2 cellular contexts compared by ENCODE assay signal in the genomic region with DNA sequence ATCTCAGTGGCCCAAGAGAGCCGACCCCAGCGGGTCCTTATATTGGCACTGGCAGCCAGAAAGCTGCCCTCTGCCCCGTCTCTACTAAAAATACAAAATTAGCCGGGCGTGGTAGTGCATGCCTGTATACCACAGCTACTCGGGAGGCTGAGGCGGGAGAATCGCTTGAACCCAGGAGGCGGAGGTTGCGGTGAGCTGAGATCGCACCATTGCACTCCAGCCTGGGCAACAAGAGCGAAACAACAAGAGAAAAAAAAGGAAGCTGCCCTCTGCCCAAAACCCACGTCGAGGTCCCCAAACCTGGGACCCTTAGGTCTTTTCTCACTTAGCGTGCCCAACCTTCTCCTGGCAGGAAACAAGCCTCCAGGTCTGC. TPM values are rescaled to one million over a fixed set of nuclear protein-coding genes. Genes with fewer than 3 reads are reported as not detected.
A peak's percentile ranks its signal among the peaks of the same experiment; 100 is the strongest.
DNase-seq lines count a peak whose midpoint lies in the region; ATAC-seq, FAIRE-seq and TF ChIP-seq lines count a peak whose summit lies in the region.
"Not testable (repeated sequence)": the region's sequence is repeated elsewhere in the genome, so short reads cannot be mapped to it uniquely, and the experiment has no call there.

No MANE protein-coding gene starts in this region.

- peaks cover 73% of the 10 kb centered on the region for H3K4me1 Mint-ChIP-seq in activated CD4-positive, alpha-beta memory T cell treated with anti-CD3 and anti-CD28 coated beads, Interleukin-2, amount 10 ng/mL, durations not matched to agents 7 days and 5 days

- ATAC-seq in pancreas: not testable (repeated sequence)

- H3K27ac ChIP-seq in pancreas: not testable (repeated sequence)

- H3K27ac Mint-ChIP-seq in activated CD4-positive, alpha-beta memory T cell treated with anti-CD3 and anti-CD28 coated beads, Interleukin-2, amount 10 ng/mL, durations not matched to agents 7 days and 5 days: peak overlapping the region; percentile 87

- H3K9me3 Mint-ChIP-seq in activated CD4-positive, alpha-beta memory T cell treated with anti-CD3 and anti-CD28 coated beads, Interleukin-2, amount 10 ng/mL, durations not matched to agents 7 days and 5 days: not testable (repeated sequence)

- CTCF ChIA-PET in activated CD4-positive, alpha-beta memory T cell treated with anti-CD3 and anti-CD28 coated beads, Interleukin-2, amount 10 ng/mL, durations not matched to agents 7 days and 5 days (lab: Charles Lee): interaction anchor here (0.6 to 15.3 kb wide), 13 partner anchors 9 to 115 kb away, joined by 3 to 178 read pairs (median 5); a partner anchor contains a TSS

- not testable (repeated sequence) for TF ChIP-seq CTCF in pancreas (IDR thresholded peaks at IDR 0.05)

- H3K36me3 Mint-ChIP-seq in activated CD4-positive, alpha-beta memory T cell treated with anti-CD3 and anti-CD28 coated beads, Interleukin-2, amount 10 ng/mL, durations not matched to agents 7 days and 5 days (ENCODE audit: low read depth): peaks cover 56% of the 10 kb centered on the region

- H3K27me3 ChIP-seq in pancreas: not testable (repeated sequence)

- H3K36me3 ChIP-seq in pancreas: peaks cover 0 to 18% (median 11%) of the 10 kb centered on the region in 3 donors

- 48 to 49% methylated on average over 15 of the region's 15 CpGs for WGBS in pancreas, 2 donors

- intact Hi-C loops in pancreas (cut with DNase I): not testable (repeated sequence)

- peak overlapping the region; percentile 57 to 96 (median 90) for H3K4me3 ChIP-seq in pancreas

- H3K27me3 Mint-ChIP-seq in activated CD4-positive, alpha-beta memory T cell treated with anti-CD3 and anti-CD28 coated beads, Interleukin-2, amount 10 ng/mL, durations not matched to agents 7 days and 5 days: not testable (repeated sequence)

- not testable (repeated sequence) for DNase-seq in activated CD4-positive, alpha-beta memory T cell treated with anti-CD3 and anti-CD28 coated beads, Interleukin-2, amount 10 ng/mL, durations not matched to agents 7 days and 5 days; pancreas

- POLR2A ChIA-PET in activated CD4-positive, alpha-beta memory T cell treated with anti-CD3 and anti-CD28 coated beads, Interleukin-2, amount 10 ng/mL, durations not matched to agents 7 days and 5 days (lab: Charles Lee): interaction anchor here (0.7 to 5.8 kb wide), 18 partner anchors 9 to 467 kb away, joined by 3 to 56 read pairs (median 14); a partner anchor contains a TSS

- peaks cover 0 to 16% (median 0%) of the 10 kb centered on the region in 3 donors for H3K4me1 ChIP-seq in pancreas

- not testable (repeated sequence) for FAIRE-seq in pancreas (lab: Jason Lieb, UNC)

- H3K4me3 Mint-ChIP-seq in activated CD4-positive, alpha-beta memory T cell treated with anti-CD3 and anti-CD28 coated beads, Interleukin-2, amount 10 ng/mL, durations not matched to agents 7 days and 5 days: peak overlapping the region; percentile 97

- H3K9me3 ChIP-seq in pancreas: not testable (repeated sequence)

RNA-seq across cellular contexts. Expression of a gene that starts 0.9 kb away (rescaled TPM):
- total RNA-seq in activated CD4-positive, alpha-beta memory T cell treated with anti-CD3 and anti-CD28 coated beads, Interleukin-2, amount 10 ng/mL, durations not matched to agents 7 days and 5 days: 100 to 1,000 TPM; 502 to 518 TPM
- total RNA-seq in pancreas: 10 to 100 TPM; 47.7 to 89.6 (median 62.4) TPM
- polyA plus RNA-seq in pancreas: 100 to 1,000 TPM in 1 of 2 donors, 10 to 100 TPM in 1; 92.2 to 164 TPM

RNA-seq across cellular contexts. Expression of a gene that starts 20.6 kb away (rescaled TPM):
- under 1 TPM; 0.48 to 0.73 TPM for total RNA-seq in activated CD4-positive, alpha-beta memory T cell treated with anti-CD3 and anti-CD28 coated beads, Interleukin-2, amount 10 ng/mL, durations not matched to agents 7 days and 5 days
- total RNA-seq in pancreas: 10 to 100 TPM in 1 of 6 donors, 1 to 10 TPM in 5; 4.2 to 17.3 (median 6.2) TPM
- polyA plus RNA-seq in pancreas: 10 to 100 TPM; 13.7 to 14.4 TPM

RNA-seq across cellular contexts. Expression of a gene that starts 24.0 kb away (rescaled TPM):
- total RNA-seq in activated CD4-positive, alpha-beta memory T cell treated with anti-CD3 and anti-CD28 coated beads, Interleukin-2, amount 10 ng/mL, durations not matched to agents 7 days and 5 days: 100 to 1,000 TPM; 117 to 122 TPM
- total RNA-seq in pancreas: 10 to 100 TPM in 3 of 6 donors, 1 to 10 TPM in 3; 7.6 to 19.7 (median 10.6) TPM
- 1 to 10 TPM; 4.2 to 6.2 TPM for polyA plus RNA-seq in pancreas

RNA-seq across cellular contexts. Expression of a gene that starts 42.3 kb away (rescaled TPM):
- total RNA-seq in activated CD4-positive, alpha-beta memory T cell treated with anti-CD3 and anti-CD28 coated beads, Interleukin-2, amount 10 ng/mL, durations not matched to agents 7 days and 5 days: not detected
- not detected for total RNA-seq in pancreas
- polyA plus RNA-seq in pancreas: not detected

RNA-seq across cellular contexts. Expression of a gene that starts 51.7 kb away (rescaled TPM):
- under 1 TPM in 1 of 2 experiments, not detected in 1; 0.10 TPM for total RNA-seq in activated CD4-positive, alpha-beta memory T cell treated with anti-CD3 and anti-CD28 coated beads, Interleukin-2, amount 10 ng/mL, durations not matched to agents 7 days and 5 days
- total RNA-seq in pancreas: under 1 TPM in 1 of 6 donors, not detected in 5; 0.06 TPM
- under 1 TPM in 1 of 2 donors, not detected in 1; 0.05 TPM for polyA plus RNA-seq in pancreas

Comparison
In these comparisons a context has a peak if more than half of its experiments do, and no peak if none do; other contexts are left out.
1. RNA of a gene that starts 0.9 kb away (total RNA-seq): 502 to 518 TPM in activated CD4-positive, alpha-beta memory T cell treated with anti-CD3 and anti-CD28 coated beads, Interleukin-2, amount 10 ng/mL, durations not matched to agents 7 days and 5 days; 47.7 to 89.6 TPM in pancreas; every median in the first group is over 4 times any median in the second.
2. RNA of a gene that starts 24.0 kb away (total RNA-seq): 117 to 122 TPM in activated CD4-positive, alpha-beta memory T cell treated with anti-CD3 and anti-CD28 coated beads, Interleukin-2, amount 10 ng/mL, durations not matched to agents 7 days and 5 days; 7.6 to 19.7 TPM in pancreas; every median in the first group is over 4 times any median in the second.